8 cellular contexts compared by ENCODE assay signal in genomic region chr12:126772171-126772864, GRCh38.
DNase-seq lines count a peak whose midpoint lies in the region; ATAC-seq and TF ChIP-seq lines count a peak whose summit lies in the region.

No MANE protein-coding gene starts in this region.

- H2AFZ ChIP-seq in ACC112 (ENCODE audit: low read length, unreplicated experiment) (peak overlapping the region; percentile 16), hepatocyte (no peak overlapping the region)

- ATAC-seq in GM19023 (IDR thresholded peaks at IDR 0.05; ENCODE audit: unreplicated experiment) (peak; percentile 81), HG03103 (IDR thresholded peaks at IDR 0.05; ENCODE audit: low read depth, unreplicated experiment) (peak; percentile 80)

- no peak for TF ChIP-seq CTCF in hepatocyte (IDR thresholded peaks at IDR 0.05; ENCODE audit: poor library complexity)
- no peak for TF ChIP-seq CTCF in lower leg skin (IDR thresholded peaks at IDR 0.05)

- no peak for TF ChIP-seq POLR2A in lower leg skin (IDR thresholded peaks at IDR 0.05)

- H3K4me3 ChIP-seq in ACC112 (ENCODE audit: low read depth, low read length) (peak overlapping the region; percentile 73), duodenal mucosa (ENCODE audit: low read depth in 1 of 2, low read length in 2 of 2) (peak overlapping the region; percentile 38 to 64), hepatocyte (no peak overlapping the region), lower leg skin (ENCODE audit: low read depth, poor library complexity, severe bottlenecking) (no peak overlapping the region)

- no peaks in the 10 kb centered on the region for H3K79me2 ChIP-seq in ACC112 (ENCODE audit: control insufficient read depth, insufficient read depth, low read length, unreplicated experiment)
- no peaks in the 10 kb centered on the region for H3K79me2 ChIP-seq in hepatocyte

- H3K4me1 ChIP-seq in ACC112 (ENCODE audit: control insufficient read depth, insufficient read depth, low read length, unreplicated experiment), result no peaks in the 10 kb centered on the region
- H3K4me1 ChIP-seq in duodenal mucosa (ENCODE audit: control insufficient read depth in 1 of 2, insufficient read depth in 2 of 2, low read length in 2 of 2), result no peaks in the 10 kb centered on the region
- H3K4me1 ChIP-seq in hepatocyte (ENCODE audit: insufficient read depth), result no peaks in the 10 kb centered on the region

- H3K27ac ChIP-seq in ACC112 (ENCODE audit: low read depth, low read length) (peak overlapping the region; percentile 77), duodenal mucosa (ENCODE audit: low read depth, low read length) (no peak overlapping the region), hepatocyte (no peak overlapping the region)

- peak overlapping the region in 1 of 2 donors; percentile 48 for H3K9ac ChIP-seq in duodenal mucosa (ENCODE audit: low read depth in 1 of 2, low read length in 2 of 2)

- H3K27me3 ChIP-seq in ACC112 (ENCODE audit: insufficient read depth, low read length) (no peaks in the 10 kb centered on the region), duodenal mucosa (ENCODE audit: control insufficient read depth in 1 of 2, insufficient read depth in 2 of 2, low read length in 2 of 2) (no peaks in the 10 kb centered on the region), hepatocyte (no peaks in the 10 kb centered on the region)

- DNase-seq in SW 1271 (lab: John Stamatoyannopoulos, UW), result peak; percentile 98 to 99
- DNase-seq in stimulated activated CD4-positive, alpha-beta T cell treated with anti-CD3 and anti-CD28 coated beads, TNF-alpha, amount 100 ng/mL, for 24 hours (ENCODE audit: low read depth in 3 of 3), result peak in 2 of 3 experiments; percentile 7 to 18
- DNase-seq in hepatocyte (ENCODE audit: low spot score), result no peak
- no peak for DNase-seq in lower leg skin (ENCODE audit: low spot score in 2 of 2)

- no peaks in the 10 kb centered on the region for H4K20me1 ChIP-seq in hepatocyte (ENCODE audit: insufficient read depth, poor library complexity, severe bottlenecking)

- H3K36me3 ChIP-seq in ACC112 (ENCODE audit: insufficient read depth, low read length), result no peaks in the 10 kb centered on the region
- H3K36me3 ChIP-seq in duodenal mucosa (ENCODE audit: control insufficient read depth in 1 of 2, insufficient read depth in 2 of 2, low read length in 2 of 2), result no peaks in the 10 kb centered on the region
- no peaks in the 10 kb centered on the region for H3K36me3 ChIP-seq in hepatocyte (replicated peaks; ENCODE audit: insufficient read depth, low read depth)

- 90% methylated on average over 18 of the region's 18 CpGs for WGBS in hepatocyte (ENCODE audit: low lambda C conversion rate, missing lambda C conversion rate)
- 72 to 88% methylated on average over 18 of the region's 18 CpGs for WGBS in lower leg skin, 2 donors

- intact Hi-C loops in lower leg skin (cut with DNase I; ENCODE audit: low total_unique reads), result no loop called here

- H3K9me3 ChIP-seq in duodenal mucosa (ENCODE audit: control insufficient read depth in 1 of 2, low read length in 2 of 2) (peaks cover 7 to 8% of the 10 kb centered on the region in 2 donors), hepatocyte (ENCODE audit: low read depth) (no peaks in the 10 kb centered on the region)

- H3K4me2 ChIP-seq in hepatocyte, result no peak overlapping the region

- H3K9me2 ChIP-seq in hepatocyte (replicated peaks; ENCODE audit: insufficient read depth), result no peaks in the 10 kb centered on the region

Comparison
In these comparisons a context has a peak if more than half of its experiments do, and no peak if none do; other contexts are left out.
1. H3K4me3 ChIP-seq: peak in ACC112 (single experiment) and duodenal mucosa (2 of 2); none in hepatocyte (single experiment) and lower leg skin (single experiment).
2. DNase-seq: peak in SW 1271 (2 of 2) and stimulated activated CD4-positive, alpha-beta T cell treated with anti-CD3 and anti-CD28 coated beads, TNF-alpha, amount 100 ng/mL, for 24 hours (2 of 3); none in hepatocyte (single experiment) and lower leg skin (0 of 2).